Comparison of ENCODE assay signal across 21 cellular contexts in the genomic region with DNA sequence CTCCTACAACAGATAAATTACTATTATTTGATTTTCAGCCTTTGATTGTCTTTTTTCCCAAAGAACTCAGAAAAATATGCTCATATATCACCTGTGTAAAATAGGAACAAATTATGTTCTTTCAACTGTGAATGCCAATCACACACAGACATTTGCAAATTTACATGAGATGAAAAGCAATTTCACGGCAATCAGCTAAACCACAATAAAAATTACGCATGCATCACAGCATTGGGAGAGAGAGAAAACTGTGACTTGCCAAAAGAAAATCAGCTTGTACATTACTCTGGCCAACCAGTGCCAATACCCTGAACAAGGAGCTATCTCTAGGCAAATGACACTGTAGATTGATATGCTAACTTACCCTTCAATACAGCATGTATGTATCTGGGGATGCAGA.
DNase-seq lines count a peak whose midpoint lies in the region; ATAC-seq and TF ChIP-seq lines count a peak whose summit lies in the region.
"Had no signal": no experiment of that assay in that cellular context is flagged by ENCODE, and none has a peak within 500 bp of the region (broad histone marks: within the 10 kb centered on the region; RNA-seq: fewer than 3 reads in every experiment).

No MANE protein-coding gene starts in this region.

- no peaks in the 10 kb centered on the region for H3K9me3 Mint-ChIP-seq in H9

- no peak overlapping the region for H3K4ac ChIP-seq in H9 (ENCODE audit: low read depth, low read length)

- no peak overlapping the region for H3K9ac ChIP-seq in H9 (ENCODE audit: extremely low read depth, insufficient read length, low read length)

- H3K27ac ChIP-seq in H9 (ENCODE audit: insufficient read length, low read depth, low read length): no peak overlapping the region
- H3K27ac ChIP-seq: RWPE1 had no signal

- WGBS in H9 (ENCODE audit: extremely low coverage, insufficient read length, low lambda C conversion rate): no CpG with 5 or more reads among the region's 2 CpGs

- H3K4me3 Mint-ChIP-seq in H9: no peak overlapping the region
- H3K4me3 Mint-ChIP-seq: B cell; CD14-positive monocyte; CD8-positive, alpha-beta memory T cell had no signal

- no peak overlapping the region for H2AK5ac ChIP-seq in H9 (ENCODE audit: insufficient read length, low read length)

- peaks cover 13 to 17% of the 10 kb centered on the region in 2 experiments for H3K4me1 Mint-ChIP-seq in H9
- H3K4me1 Mint-ChIP-seq: B cell; CD14-positive monocyte; CD8-positive, alpha-beta memory T cell had no signal

- H2AFZ ChIP-seq in H9 (ENCODE audit: low read length): no peak overlapping the region

- no peak overlapping the region for H2BK15ac ChIP-seq in H9 (ENCODE audit: low read depth, low read length)

- no peak overlapping the region for H3K56ac ChIP-seq in H9 (ENCODE audit: insufficient read length, low read depth, low read length)

- H3K36me3 Mint-ChIP-seq in H9 (ENCODE audit: insufficient read depth in 1 of 3, low read depth in 3 of 3): no peaks in the 10 kb centered on the region
- H3K36me3 Mint-ChIP-seq: CD14-positive monocyte; CD8-positive, alpha-beta memory T cell had no signal

- no peaks in the 10 kb centered on the region for H3K27me3 ChIP-seq in H9 (ENCODE audit: insufficient read depth, low read length)

- no peak overlapping the region for H4K91ac ChIP-seq in H9 (ENCODE audit: insufficient read length, low read depth, low read length)

- no peaks in the 10 kb centered on the region for H3K79me2 ChIP-seq in H9 (ENCODE audit: insufficient read depth, low read length)

- no peaks in the 10 kb centered on the region for H3K79me1 ChIP-seq in H9 (ENCODE audit: insufficient read depth, low read depth, low read length, poor library complexity, severe bottlenecking)

- no peak overlapping the region for H3K18ac ChIP-seq in H9 (ENCODE audit: insufficient read length, low read depth, low read length)

- no peak overlapping the region for H4K5ac ChIP-seq in H9 (ENCODE audit: insufficient read length, low read depth, low read length)

- no peak overlapping the region for H2BK12ac ChIP-seq in H9 (ENCODE audit: insufficient read length, low read depth, low read length)

- no peak overlapping the region for H4K8ac ChIP-seq in H9 (replicated peaks; ENCODE audit: insufficient read length, low read depth, low read length)

- H4K20me1 ChIP-seq in H9 (ENCODE audit: control insufficient read depth, insufficient read depth, insufficient read length): no peaks in the 10 kb centered on the region

- no peaks in the 10 kb centered on the region for H3K9me3 ChIP-seq in H9 (ENCODE audit: control insufficient read depth, low read depth, low read length)
- H3K9me3 ChIP-seq: HAP-1 had no signal

- H3K27me3 Mint-ChIP-seq in H9 (ENCODE audit: low read depth): no peaks in the 10 kb centered on the region
- H3K27me3 Mint-ChIP-seq: B cell; CD8-positive, alpha-beta memory T cell had no signal

- H3K23ac ChIP-seq in H9 (ENCODE audit: insufficient read length, low read depth, low read length): no peak overlapping the region

- no peak overlapping the region for H2BK20ac ChIP-seq in H9 (ENCODE audit: low read depth, low read length, poor library complexity, severe bottlenecking)

- H3K23me2 ChIP-seq in H9 (ENCODE audit: insufficient read length, low read depth, low read length, poor library complexity, severe bottlenecking): no peaks in the 10 kb centered on the region

- TF ChIP-seq CTCF in H9 (conservative IDR thresholded peaks at IDR 0.05): no peak

- H3K4me2 ChIP-seq in H9 (ENCODE audit: insufficient read depth, insufficient read length, low read length): no peak overlapping the region

- H3K14ac ChIP-seq in H9 (ENCODE audit: insufficient read depth, low read length): no peak overlapping the region

- no peak overlapping the region for H2BK5ac ChIP-seq in H9 (ENCODE audit: insufficient read length, low read length)

- H3K27ac Mint-ChIP-seq in H9: peak overlapping the region in 2 of 3 experiments; percentile 76 to 96; a peak in 4 of 7 replicates
- H3K27ac Mint-ChIP-seq: B cell; CD14-positive monocyte; CD8-positive, alpha-beta memory T cell had no signal

- H3T11ph ChIP-seq in H9 (ENCODE audit: low read length): no peak overlapping the region

- no peak for ATAC-seq in HG02763 (IDR thresholded peaks at IDR 0.05; ENCODE audit: unreplicated experiment)
- ATAC-seq: Panc1 had no signal

- DNase-seq in H9: no peak
- peak; percentile 53 for DNase-seq in NCI-H2081 treated with DMSO at 0.1 percent for 48 hours (lab: John Stamatoyannopoulos, UW)
- peak; percentile 1 for DNase-seq in astrocyte of the hippocampus (ENCODE audit: low read depth, low spot score)
- DNase-seq in stimulated activated CD4-positive, alpha-beta T cell treated with anti-CD3 and anti-CD28 coated beads, Interleukin-15, amount 100 ng/mL, for 24 hours: no peak
- no peak for DNase-seq in NCI-H748 (lab: John Stamatoyannopoulos, UW; ENCODE audit: unreplicated experiment)
- DNase-seq in inferior parietal cortex (ENCODE audit: extremely low spot score): no peak
- DNase-seq: CD8-positive, alpha-beta memory T cell; DMS79 treated with DMSO at 0.1 percent for 48 hours; NCI-H1092 treated with DMSO at 0.1 percent for 48 hours; NCI-H146; NCI-H2029; NCI-H2227 treated with DMSO at 0.1 percent for 48 hours; NCI-H510A; NCI-H82; SHP77 had no signal

- H3K4me1 ChIP-seq in H9 (ENCODE audit: insufficient read depth, low read length): peaks cover 3% of the 10 kb centered on the region; the same call in 1 of the 2 replicates
- H3K4me1 ChIP-seq: HAP-1 had no signal

- no peak overlapping the region for H2BK120ac ChIP-seq in H9 (ENCODE audit: low read depth, low read length, poor library complexity, severe bottlenecking)

Comparison
In these comparisons a context has a peak if more than half of its experiments do, and no peak if none do; other contexts are left out.
1. DNase-seq: peak in NCI-H2081 treated with DMSO at 0.1 percent for 48 hours (single experiment) and astrocyte of the hippocampus (single experiment); none in H9 (single experiment), stimulated activated CD4-positive, alpha-beta T cell treated with anti-CD3 and anti-CD28 coated beads, Interleukin-15, amount 100 ng/mL, for 24 hours (single experiment), NCI-H748 (single experiment) and inferior parietal cortex (single experiment).